ENCODE assay signal across 8 cellular contexts in genomic region chr6:119077643-119078448, GRCh38. TPM values are rescaled to one million over a fixed set of nuclear protein-coding genes. Genes with fewer than 3 reads are reported as not detected.
DNase-seq lines count a peak whose midpoint lies in the region; ATAC-seq and TF ChIP-seq lines count a peak whose summit lies in the region.

No MANE protein-coding gene starts in this region.

- peak; percentile 40 for ATAC-seq in HG03460 (IDR thresholded peaks at IDR 0.05; ENCODE audit: unreplicated experiment)

- peaks cover 26% of the 10 kb centered on the region for H3K4me1 ChIP-seq in left ventricle myocardium inferior

- H3K36me3 ChIP-seq in left ventricle myocardium inferior, result no peaks in the 10 kb centered on the region

- H3K27me3 Mint-ChIP-seq in activated naive CD8-positive, alpha-beta T cell treated with anti-CD3 and anti-CD28 coated beads for 36 hours, result no peaks in the 10 kb centered on the region

- no peak for TF ChIP-seq CTCF in left ventricle myocardium inferior (IDR thresholded peaks at IDR 0.05; ENCODE audit: borderline replicate concordance)

- DNase-seq in AG20443 (ENCODE audit: low spot score), result peak; percentile 13
- DNase-seq in GM19240 (ENCODE audit: insufficient read length, low spot score), result peak; percentile 19
- peak; percentile 38 for DNase-seq in SK-N-DZ (ENCODE audit: low spot score)
- peak; percentile 61 for DNase-seq in activated naive CD8-positive, alpha-beta T cell treated with anti-CD3 and anti-CD28 coated beads for 36 hours
- no peak for DNase-seq in left ventricle myocardium inferior
- DNase-seq in putamen (ENCODE audit: low spot score), result peak; percentile 47
- DNase-seq in foreskin melanocyte, result no peak

- peak overlapping the region; percentile 73 for H3K4me3 Mint-ChIP-seq in activated naive CD8-positive, alpha-beta T cell treated with anti-CD3 and anti-CD28 coated beads for 36 hours

- peak overlapping the region; percentile 84 for H3K4me3 ChIP-seq in left ventricle myocardium inferior

- H3K9me3 Mint-ChIP-seq in activated naive CD8-positive, alpha-beta T cell treated with anti-CD3 and anti-CD28 coated beads for 36 hours, result peaks cover under 1% of the 10 kb centered on the region

- H3K27ac Mint-ChIP-seq in activated naive CD8-positive, alpha-beta T cell treated with anti-CD3 and anti-CD28 coated beads for 36 hours, result peak overlapping the region; percentile 74

- intact Hi-C loops in left ventricle myocardium inferior (cut with micrococcal nuclease), result no loop called here

- H3K36me3 Mint-ChIP-seq in activated naive CD8-positive, alpha-beta T cell treated with anti-CD3 and anti-CD28 coated beads for 36 hours, result peaks cover 1% of the 10 kb centered on the region

- peaks cover 35% of the 10 kb centered on the region for H3K4me1 Mint-ChIP-seq in activated naive CD8-positive, alpha-beta T cell treated with anti-CD3 and anti-CD28 coated beads for 36 hours

- H3K27me3 ChIP-seq in left ventricle myocardium inferior (ENCODE audit: low read depth), result no peaks in the 10 kb centered on the region

- peak overlapping the region; percentile 72 for H3K27ac ChIP-seq in left ventricle myocardium inferior (replicated peaks)

- peaks cover 5% of the 10 kb centered on the region for H3K9me3 ChIP-seq in left ventricle myocardium inferior (replicated peaks)

RNA-seq across cellular contexts. Expression of gene FAM184A, which starts 0.6 kb away (rescaled TPM):
- 39.9 and 40.4 TPM in 2 replicates for polyA plus RNA-seq in SK-N-DZ (2014; cell fraction: cytosol; rRNA removed)
- 61.1 and 73.1 TPM in 2 replicates for polyA plus RNA-seq in SK-N-DZ (2014; cell fraction: nucleus; rRNA removed)
- 1 to 10 TPM; 2.7 to 3.7 TPM for total RNA-seq in activated naive CD8-positive, alpha-beta T cell treated with anti-CD3 and anti-CD28 coated beads for 36 hours
- total RNA-seq in left ventricle myocardium inferior, result 0.93 TPM

Comparison
In these comparisons a context has a peak if more than half of its experiments do, and no peak if none do; other contexts are left out.
1. DNase-seq: peak in AG20443 (single experiment), GM19240 (single experiment), SK-N-DZ (single experiment), activated naive CD8-positive, alpha-beta T cell treated with anti-CD3 and anti-CD28 coated beads for 36 hours (single experiment) and putamen (single experiment); none in left ventricle myocardium inferior (single experiment) and foreskin melanocyte (single experiment).